7 cellular contexts compared by ENCODE assay signal in the genomic region with DNA sequence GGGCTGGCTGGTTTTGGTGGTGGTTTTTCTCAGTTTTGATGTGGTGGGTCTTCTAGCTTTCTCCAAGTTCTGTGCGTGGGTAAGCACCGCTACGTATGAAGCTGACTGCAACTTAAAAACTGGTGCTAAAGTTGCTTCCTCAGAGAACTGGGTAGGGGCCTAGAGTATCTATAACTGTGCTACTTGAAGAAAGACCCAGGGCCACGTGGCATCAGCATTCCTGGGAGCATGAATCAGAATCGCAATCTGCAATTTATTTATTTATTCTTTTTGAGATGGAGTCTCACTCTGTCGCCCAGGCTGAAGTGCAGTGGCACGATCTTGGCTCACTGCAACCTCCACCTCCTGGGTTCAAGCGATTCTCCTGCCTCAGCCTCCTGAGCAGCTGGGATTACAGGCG. TPM values are rescaled to one million over a fixed set of nuclear protein-coding genes. Genes with fewer than 3 reads are reported as not detected.
DNase-seq lines count a peak whose midpoint lies in the region; TF ChIP-seq lines count a peak whose summit lies in the region.
"Not testable (repeated sequence)": the region's sequence is repeated elsewhere in the genome, so short reads cannot be mapped to it uniquely, and the experiment has no call there.

No MANE protein-coding gene starts in this region.

- DNase-seq in AG10803 (ENCODE audit: low read depth) = peak; percentile 40
- DNase-seq in EL = peak; percentile 74
- peak; percentile 61 for DNase-seq in M059J (ENCODE audit: low read depth)
- DNase-seq in adipocyte (ENCODE audit: low read depth) = peak; percentile 49
- not testable (repeated sequence) for DNase-seq in chondrocyte (ENCODE audit: low spot score); mesothelial cell of epicardium (ENCODE audit: low spot score in 2 of 2, unreplicated experiment in 2 of 2)
- peak; percentile 8 for DNase-seq in fibroblast of mammary gland (ENCODE audit: low read depth)

- not testable (repeated sequence) for H3K27me3 ChIP-seq in adipocyte (replicated peaks; ENCODE audit: control insufficient read depth, insufficient read depth, low read length)

- H3K36me3 ChIP-seq in adipocyte (ENCODE audit: control insufficient read depth, insufficient read depth, low read length, severe bottlenecking) = not testable (repeated sequence)

- H3K27ac Mint-ChIP-seq in chondrocyte (ENCODE audit: unreplicated experiment) (peak overlapping the region; percentile 73), mesothelial cell of epicardium (peak overlapping the region; percentile 43)

- H3K4me1 Mint-ChIP-seq in chondrocyte (ENCODE audit: low read depth) (peaks cover 53% of the 10 kb centered on the region), mesothelial cell of epicardium (peaks cover 30% of the 10 kb centered on the region)

- H3K4me3 ChIP-seq in AG10803 (ENCODE audit: low read length); adipocyte (ENCODE audit: low read length); fibroblast of mammary gland (ENCODE audit: control insufficient read depth, low read depth, low read length): not testable (repeated sequence)

- not testable (repeated sequence) for H3K4me3 Mint-ChIP-seq in chondrocyte (ENCODE audit: unreplicated experiment); mesothelial cell of epicardium

- not testable (repeated sequence) for H3K27me3 Mint-ChIP-seq in chondrocyte (ENCODE audit: low read depth); mesothelial cell of epicardium (ENCODE audit: low read depth)

- H3K4me1 ChIP-seq in adipocyte (ENCODE audit: control insufficient read depth, insufficient read depth, low read length) = peaks cover 11% of the 10 kb centered on the region

- not testable (repeated sequence) for H3K9me3 Mint-ChIP-seq in chondrocyte (ENCODE audit: low read depth); mesothelial cell of epicardium

- not testable (repeated sequence) for H3K36me3 Mint-ChIP-seq in chondrocyte (ENCODE audit: low read depth); mesothelial cell of epicardium

- not testable (repeated sequence) for H3K9ac ChIP-seq in adipocyte (ENCODE audit: low read length)

- not testable (repeated sequence) for H3K9me3 ChIP-seq in adipocyte (ENCODE audit: control insufficient read depth, low read length)

- not testable (repeated sequence) for TF ChIP-seq CTCF in AG10803 (conservative IDR thresholded peaks at IDR 0.05; ENCODE audit: low read length); chondrocyte (IDR thresholded peaks at IDR 0.05); fibroblast of mammary gland (conservative IDR thresholded peaks at IDR 0.05; ENCODE audit: control insufficient read depth, insufficient read depth, low read depth, low read length); mesothelial cell of epicardium (IDR thresholded peaks at IDR 0.05; ENCODE audit: unreplicated experiment)

RNA-seq across cellular contexts. Expression of gene PTK7, which starts 5.8 kb away (rescaled TPM):
- total RNA-seq in M059J (2014; rRNA removed; shearing (Covaris generic)) = 76.3 and 162 TPM in 2 replicates
- total RNA-seq in chondrocyte = 282 to 293 TPM (median 288 TPM) in 3 replicates
- 303 to 313 TPM (median 308 TPM) in 3 replicates for total RNA-seq in mesothelial cell of epicardium

RNA-seq across cellular contexts. Expression of gene KLC4, which starts 22.5 kb away (rescaled TPM):
- total RNA-seq in M059J (2014; rRNA removed; shearing (Covaris generic)) = 14.7 and 21.1 TPM in 2 replicates
- 30.0 to 37.0 TPM (median 32.3 TPM) in 3 replicates for total RNA-seq in chondrocyte
- 61.9 to 69.2 TPM (median 69.0 TPM) in 3 replicates for total RNA-seq in mesothelial cell of epicardium

RNA-seq across cellular contexts. Expression of gene MRPL2, which starts 22.7 kb away (rescaled TPM):
- total RNA-seq in M059J (2014; rRNA removed; shearing (Covaris generic)) = 43.4 and 55.4 TPM in 2 replicates
- total RNA-seq in chondrocyte (42.6 to 46.6 TPM (median 42.9 TPM) in 3 replicates), mesothelial cell of epicardium (50.5 to 55.5 TPM (median 54.9 TPM) in 3 replicates)

RNA-seq across cellular contexts. Expression of gene CUL7, which starts 28.3 kb away (rescaled TPM):
- total RNA-seq in M059J (2014; rRNA removed; shearing (Covaris generic)) = 8.3 and 17.7 TPM in 2 replicates
- 53.6 to 64.8 TPM (median 54.3 TPM) in 3 replicates for total RNA-seq in chondrocyte
- total RNA-seq in mesothelial cell of epicardium = 88.0 to 90.9 TPM (median 90.6 TPM) in 3 replicates
